ENCODE assay signal across 8 cellular contexts in the genomic region with DNA sequence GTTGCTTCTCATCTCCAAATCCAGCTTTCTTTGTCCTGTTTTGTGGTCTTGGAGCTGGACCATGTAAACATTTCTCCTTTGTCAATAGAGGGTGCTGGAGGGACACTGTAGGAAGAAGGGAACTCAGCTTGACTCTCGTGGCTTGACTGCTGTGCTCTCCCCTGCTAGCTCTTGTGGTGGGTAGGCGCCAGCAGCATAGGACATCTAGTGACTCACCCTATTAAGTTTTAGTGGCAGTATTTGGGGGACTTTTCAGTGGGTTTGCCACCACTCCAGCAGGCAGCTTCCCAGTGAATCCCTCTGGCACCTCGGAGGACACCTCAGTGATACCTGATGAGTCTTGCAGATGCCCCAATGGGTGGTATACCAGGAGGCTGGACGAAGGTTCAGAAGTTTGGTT.
DNase-seq lines count a peak whose midpoint lies in the region; ATAC-seq and TF ChIP-seq lines count a peak whose summit lies in the region.

No MANE protein-coding gene starts in this region.

- H2BK5ac ChIP-seq in mesendoderm (ENCODE audit: low read length): no peak overlapping the region

- POLR2A ChIA-PET in activated naive CD8-positive, alpha-beta T cell treated with anti-CD3 and anti-CD28 coated beads, Interleukin-2, amount 10 ng/mL, durations not matched to agents 7 days and 5 days (lab: Charles Lee): interaction anchor here (1.3 to 3.0 kb wide), 3 partner anchors 174 to 176 kb away, joined by 6 to 12 read pairs (median 8); a partner anchor contains a TSS

- H3K9ac ChIP-seq in mesendoderm (ENCODE audit: low read length): no peak overlapping the region

- no peak overlapping the region for H3K18ac ChIP-seq in mesendoderm (ENCODE audit: low read length)

- no peak overlapping the region for H3K27ac Mint-ChIP-seq in activated naive CD8-positive, alpha-beta T cell treated with anti-CD3 and anti-CD28 coated beads, Interleukin-2, amount 10 ng/mL, durations not matched to agents 7 days and 5 days
- no peak overlapping the region for H3K27ac Mint-ChIP-seq in activated naive CD8-positive, alpha-beta T cell treated with anti-CD3 and anti-CD28 coated beads for 36 hours

- DNase-seq in activated naive CD8-positive, alpha-beta T cell treated with anti-CD3 and anti-CD28 coated beads, Interleukin-2, amount 10 ng/mL, durations not matched to agents 7 days and 5 days: peak; percentile 37
- no peak for DNase-seq in activated naive CD8-positive, alpha-beta T cell treated with anti-CD3 and anti-CD28 coated beads for 36 hours
- DNase-seq in NCI-H69 (lab: John Stamatoyannopoulos, UW) (peak; percentile 70), choroid plexus epithelial cell (ENCODE audit: low read depth) (peak; percentile 88), mesendoderm (peak; percentile 90), DMS153 treated with DMSO at 0.1 percent for 48 hours (lab: John Stamatoyannopoulos, UW; ENCODE audit: unreplicated experiment) (no peak), NCI-H2107 (lab: John Stamatoyannopoulos, UW) (no peak)
- no peak for DNase-seq in stimulated activated CD4-positive, alpha-beta T cell treated with anti-CD3 and anti-CD28 coated beads, Interleukin-2, amount 100 ng/mL, for 48 hours

- no peak overlapping the region for H3K27ac ChIP-seq in mesendoderm (ENCODE audit: low read depth, low read length)

- H3K23ac ChIP-seq in mesendoderm (ENCODE audit: low read length): no peak overlapping the region

- H3K4ac ChIP-seq in mesendoderm (ENCODE audit: low read depth, low read length): no peak overlapping the region

- no peak overlapping the region for H3K4me2 ChIP-seq in mesendoderm (ENCODE audit: low read length)

- no peak overlapping the region for H4K8ac ChIP-seq in mesendoderm (ENCODE audit: low read depth, low read length)

- ATAC-seq in activated naive CD8-positive, alpha-beta T cell treated with anti-CD3 and anti-CD28 coated beads, Interleukin-2, amount 10 ng/mL, durations not matched to agents 7 days and 5 days (ENCODE audit: low read depth): peak; percentile 78

- H3K36me3 ChIP-seq in mesendoderm (ENCODE audit: control insufficient read depth, insufficient read depth, low read length): no peaks in the 10 kb centered on the region

- H3K4me1 Mint-ChIP-seq in activated naive CD8-positive, alpha-beta T cell treated with anti-CD3 and anti-CD28 coated beads, Interleukin-2, amount 10 ng/mL, durations not matched to agents 7 days and 5 days: peaks cover 24% of the 10 kb centered on the region
- H3K4me1 Mint-ChIP-seq in activated naive CD8-positive, alpha-beta T cell treated with anti-CD3 and anti-CD28 coated beads for 36 hours: peaks cover 4% of the 10 kb centered on the region

- H3K56ac ChIP-seq in mesendoderm (ENCODE audit: low read length): no peak overlapping the region

- no peak overlapping the region for H2BK120ac ChIP-seq in mesendoderm (ENCODE audit: low read depth, low read length)

- no peaks in the 10 kb centered on the region for H3K79me2 ChIP-seq in mesendoderm (ENCODE audit: control insufficient read depth, insufficient read depth, low read length)

- no peak overlapping the region for H4K5ac ChIP-seq in mesendoderm (ENCODE audit: low read length)

- no CpG with 5 or more reads among the region's 4 CpGs for WGBS in mesendoderm (ENCODE audit: extremely low coverage, insufficient coverage, low lambda C conversion rate)

- peak; percentile 76 for TF ChIP-seq CTCF in choroid plexus epithelial cell (conservative IDR thresholded peaks at IDR 0.05; ENCODE audit: low read depth, low read length)

- H3K79me1 ChIP-seq in mesendoderm (ENCODE audit: low read length): no peaks in the 10 kb centered on the region

- no peaks in the 10 kb centered on the region for H3K4me1 ChIP-seq in mesendoderm (ENCODE audit: control insufficient read depth, low read depth, low read length)

- H3K27me3 ChIP-seq in mesendoderm (ENCODE audit: insufficient read depth, low read length, poor library complexity): no peaks in the 10 kb centered on the region

- no peak overlapping the region for H3K4me3 ChIP-seq in choroid plexus epithelial cell (ENCODE audit: low read depth, low read length)
- no peak overlapping the region for H3K4me3 ChIP-seq in mesendoderm (ENCODE audit: low read length)

- no peaks in the 10 kb centered on the region for H3K36me3 Mint-ChIP-seq in activated naive CD8-positive, alpha-beta T cell treated with anti-CD3 and anti-CD28 coated beads, Interleukin-2, amount 10 ng/mL, durations not matched to agents 7 days and 5 days
- no peaks in the 10 kb centered on the region for H3K36me3 Mint-ChIP-seq in activated naive CD8-positive, alpha-beta T cell treated with anti-CD3 and anti-CD28 coated beads for 36 hours

- H3K4me3 Mint-ChIP-seq in activated naive CD8-positive, alpha-beta T cell treated with anti-CD3 and anti-CD28 coated beads, Interleukin-2, amount 10 ng/mL, durations not matched to agents 7 days and 5 days: no peak overlapping the region
- H3K4me3 Mint-ChIP-seq in activated naive CD8-positive, alpha-beta T cell treated with anti-CD3 and anti-CD28 coated beads for 36 hours: no peak overlapping the region

- H3K9me3 Mint-ChIP-seq in activated naive CD8-positive, alpha-beta T cell treated with anti-CD3 and anti-CD28 coated beads, Interleukin-2, amount 10 ng/mL, durations not matched to agents 7 days and 5 days: no peaks in the 10 kb centered on the region
- no peaks in the 10 kb centered on the region for H3K9me3 Mint-ChIP-seq in activated naive CD8-positive, alpha-beta T cell treated with anti-CD3 and anti-CD28 coated beads for 36 hours

- no peak overlapping the region for H2BK15ac ChIP-seq in mesendoderm (replicated peaks; ENCODE audit: low read depth)

- no peak overlapping the region for H2AK5ac ChIP-seq in mesendoderm (ENCODE audit: low read length)

- H3K27me3 Mint-ChIP-seq in activated naive CD8-positive, alpha-beta T cell treated with anti-CD3 and anti-CD28 coated beads, Interleukin-2, amount 10 ng/mL, durations not matched to agents 7 days and 5 days: peaks cover 11% of the 10 kb centered on the region
- peaks cover 32% of the 10 kb centered on the region for H3K27me3 Mint-ChIP-seq in activated naive CD8-positive, alpha-beta T cell treated with anti-CD3 and anti-CD28 coated beads for 36 hours

Comparison
In these comparisons a context has a peak if more than half of its experiments do, and no peak if none do; other contexts are left out.
1. DNase-seq: peak in activated naive CD8-positive, alpha-beta T cell treated with anti-CD3 and anti-CD28 coated beads, Interleukin-2, amount 10 ng/mL, durations not matched to agents 7 days and 5 days (single experiment), NCI-H69 (single experiment), choroid plexus epithelial cell (single experiment) and mesendoderm (single experiment); none in activated naive CD8-positive, alpha-beta T cell treated with anti-CD3 and anti-CD28 coated beads for 36 hours (single experiment), stimulated activated CD4-positive, alpha-beta T cell treated with anti-CD3 and anti-CD28 coated beads, Interleukin-2, amount 100 ng/mL, for 48 hours (0 of 2), DMS153 treated with DMSO at 0.1 percent for 48 hours (single experiment) and NCI-H2107 (single experiment).